In genomic region chr3:56291244-56291680, GRCh38 we compare ENCODE assay signal across 14 cellular contexts.
DNase-seq lines count a peak whose midpoint lies in the region; ATAC-seq, FAIRE-seq and TF ChIP-seq lines count a peak whose summit lies in the region.
"Had no signal": no experiment of that assay in that cellular context is flagged by ENCODE, and none has a peak within 500 bp of the region (broad histone marks: within the 10 kb centered on the region; RNA-seq: fewer than 3 reads in every experiment).

No MANE protein-coding gene starts in this region.

- H3K4me1 Mint-ChIP-seq in activated naive CD8-positive, alpha-beta T cell treated with anti-CD3 and anti-CD28 coated beads, Interleukin-2, amount 10 ng/mL, durations not matched to agents 7 days and 5 days = peaks cover 16% of the 10 kb centered on the region
- peaks cover 6% of the 10 kb centered on the region for H3K4me1 Mint-ChIP-seq in activated naive CD8-positive, alpha-beta T cell treated with anti-CD3 and anti-CD28 coated beads for 36 hours
- no peaks in the 10 kb centered on the region for H3K4me1 Mint-ChIP-seq in Calu3 (ENCODE audit: low read depth, unreplicated experiment)

- TF ChIP-seq CTCF in bronchial epithelial cell (IDR thresholded peaks at IDR 0.05; ENCODE audit: insufficient read depth, low read length, severe bottlenecking) (no peak), Calu3 (IDR thresholded peaks at IDR 0.05; ENCODE audit: unreplicated experiment) (no peak)

- H3K36me3 Mint-ChIP-seq in activated naive CD8-positive, alpha-beta T cell treated with anti-CD3 and anti-CD28 coated beads, Interleukin-2, amount 10 ng/mL, durations not matched to agents 7 days and 5 days = no peaks in the 10 kb centered on the region
- H3K36me3 Mint-ChIP-seq in activated naive CD8-positive, alpha-beta T cell treated with anti-CD3 and anti-CD28 coated beads for 36 hours = no peaks in the 10 kb centered on the region
- H3K36me3 Mint-ChIP-seq in Calu3 (ENCODE audit: insufficient read depth, unreplicated experiment) = no peaks in the 10 kb centered on the region

- H3K36me3 ChIP-seq in bronchial epithelial cell (ENCODE audit: control insufficient read depth, insufficient read depth, low read length) = no peaks in the 10 kb centered on the region
- H3K36me3 ChIP-seq: gastrocnemius medialis, tibial artery had no signal

- no peak overlapping the region for H3K4me3 ChIP-seq in bronchial epithelial cell (ENCODE audit: low read depth, low read length)
- H3K4me3 ChIP-seq: gastrocnemius medialis, lung, tibial artery had no signal

- POLR2A ChIA-PET in activated naive CD8-positive, alpha-beta T cell treated with anti-CD3 and anti-CD28 coated beads, Interleukin-2, amount 10 ng/mL, durations not matched to agents 7 days and 5 days (lab: Charles Lee) = no interaction called here

- BruUV-seq in Calu3 (replicated peaks; lab: Mats Ljungman, UMichigan) = no TSS peak

- peak; percentile 75 for ATAC-seq in activated naive CD8-positive, alpha-beta T cell treated with anti-CD3 and anti-CD28 coated beads, Interleukin-2, amount 10 ng/mL, durations not matched to agents 7 days and 5 days (ENCODE audit: low read depth)
- ATAC-seq: gastrocnemius medialis had no signal

- FAIRE-seq in bronchial epithelial cell (lab: Jason Lieb, UNC) (peak; percentile 47), urothelium cell line (lab: Jason Lieb, UNC) (no peak)

- peak overlapping the region; percentile 5 for H3K4me3 Mint-ChIP-seq in activated naive CD8-positive, alpha-beta T cell treated with anti-CD3 and anti-CD28 coated beads, Interleukin-2, amount 10 ng/mL, durations not matched to agents 7 days and 5 days
- no peak overlapping the region for H3K4me3 Mint-ChIP-seq in activated naive CD8-positive, alpha-beta T cell treated with anti-CD3 and anti-CD28 coated beads for 36 hours
- no peak overlapping the region for H3K4me3 Mint-ChIP-seq in Calu3 (ENCODE audit: low read depth, unreplicated experiment)
- H3K4me3 Mint-ChIP-seq: brain had no signal

- intact Hi-C loops in Calu3 (cut with micrococcal nuclease; ENCODE audit: unreplicated experiment) = no loop called here

- CTCF ChIA-PET in Calu3 (lab: Charles Lee) = no interaction called here

- no peak overlapping the region for H3K27ac Mint-ChIP-seq in activated naive CD8-positive, alpha-beta T cell treated with anti-CD3 and anti-CD28 coated beads, Interleukin-2, amount 10 ng/mL, durations not matched to agents 7 days and 5 days
- H3K27ac Mint-ChIP-seq in activated naive CD8-positive, alpha-beta T cell treated with anti-CD3 and anti-CD28 coated beads for 36 hours = no peak overlapping the region
- no peak overlapping the region for H3K27ac Mint-ChIP-seq in Calu3 (ENCODE audit: unreplicated experiment)
- H3K27ac Mint-ChIP-seq: brain had no signal

- no peak for DNase-seq in activated naive CD8-positive, alpha-beta T cell treated with anti-CD3 and anti-CD28 coated beads, Interleukin-2, amount 10 ng/mL, durations not matched to agents 7 days and 5 days
- no peak for DNase-seq in activated naive CD8-positive, alpha-beta T cell treated with anti-CD3 and anti-CD28 coated beads for 36 hours
- DNase-seq in HS-5 (ENCODE audit: low read depth) (peak; percentile 37), bronchial epithelial cell (ENCODE audit: low read depth) (no peak), urothelium cell line (ENCODE audit: low spot score) (peak; percentile 50), KG1 (lab: John Stamatoyannopoulos, UW) (no peak), cortex of kidney (lab: John Stamatoyannopoulos, UW) (no peak), Calu3 (no peak)
- DNase-seq: activated CD4-positive, alpha-beta T cell treated with anti-CD3 and anti-CD28 coated beads for 4 hours; gastrocnemius medialis; SIG-M5 had no signal

- H3K27me3 ChIP-seq in bronchial epithelial cell (ENCODE audit: control insufficient read depth, insufficient read depth, low read length) = no peaks in the 10 kb centered on the region
- H3K27me3 ChIP-seq: gastrocnemius medialis, tibial artery had no signal

- peaks cover 12% of the 10 kb centered on the region for H3K27me3 Mint-ChIP-seq in activated naive CD8-positive, alpha-beta T cell treated with anti-CD3 and anti-CD28 coated beads, Interleukin-2, amount 10 ng/mL, durations not matched to agents 7 days and 5 days
- H3K27me3 Mint-ChIP-seq in activated naive CD8-positive, alpha-beta T cell treated with anti-CD3 and anti-CD28 coated beads for 36 hours = peaks cover 15% of the 10 kb centered on the region
- peaks cover 38% of the 10 kb centered on the region for H3K27me3 Mint-ChIP-seq in Calu3 (ENCODE audit: unreplicated experiment)
- H3K27me3 Mint-ChIP-seq: brain had no signal

- no peaks in the 10 kb centered on the region for H3K9me3 Mint-ChIP-seq in activated naive CD8-positive, alpha-beta T cell treated with anti-CD3 and anti-CD28 coated beads, Interleukin-2, amount 10 ng/mL, durations not matched to agents 7 days and 5 days
- H3K9me3 Mint-ChIP-seq in activated naive CD8-positive, alpha-beta T cell treated with anti-CD3 and anti-CD28 coated beads for 36 hours = no peaks in the 10 kb centered on the region
- no peaks in the 10 kb centered on the region for H3K9me3 Mint-ChIP-seq in Calu3 (ENCODE audit: low read depth, unreplicated experiment)

Comparison
In these comparisons a context has a peak if more than half of its experiments do, and no peak if none do; other contexts are left out.
1. DNase-seq: peak in HS-5 (single experiment) and urothelium cell line (single experiment); none in activated naive CD8-positive, alpha-beta T cell treated with anti-CD3 and anti-CD28 coated beads, Interleukin-2, amount 10 ng/mL, durations not matched to agents 7 days and 5 days (single experiment), activated naive CD8-positive, alpha-beta T cell treated with anti-CD3 and anti-CD28 coated beads for 36 hours (single experiment), bronchial epithelial cell (single experiment), KG1 (single experiment), cortex of kidney (single experiment) and Calu3 (single experiment).